In genomic region chr2:75516378-75517122, GRCh38 we compare ENCODE assay signal across 1 cellular context.
A peak's percentile ranks its signal among the peaks of the same experiment; 100 is the strongest.
TF ChIP-seq lines count a peak whose summit lies in the region.

No MANE protein-coding gene starts in this region.

TF ChIP-seq in HepG2, 621 proteins besides CTCF, POLR2A, EP300 and RAD21 (continued from another document and continues in another):
- no peak for TF ChIP-seq ZNF407 (CRISPR knock-in tag; IDR thresholded peaks at IDR 0.05; ENCODE audit: not compliant biosample characterization)
- TF ChIP-seq ZNF121 (CRISPR knock-in tag; IDR thresholded peaks at IDR 0.05) = peak; percentile 46; the same call in 1 of the 2 replicates
- TF ChIP-seq SMAD9 (CRISPR knock-in tag; IDR thresholded peaks at IDR 0.05) = no peak
- peak; percentile 45; the same call in 1 of the 2 replicates for TF ChIP-seq TCF7L2 (IDR thresholded peaks at IDR 0.05; ENCODE audit: low read depth, low read length)
- peak; percentile 96 for TF ChIP-seq TCF7 (IDR thresholded peaks at IDR 0.05; ENCODE audit: low read depth)
- TF ChIP-seq IRF9 (CRISPR knock-in tag; IDR thresholded peaks at IDR 0.05; ENCODE audit: borderline replicate concordance) = peak; percentile 94
- 0 out of 2 replicates have a peak, but pooled peaks have one; percentile 13 for TF ChIP-seq ZNF20 (CRISPR knock-in tag; IDR thresholded peaks at IDR 0.05)
- TF ChIP-seq NFKB2 (CRISPR knock-in tag; IDR thresholded peaks at IDR 0.05; ENCODE audit: borderline replicate concordance) = no peak
- peak; percentile 98 for TF ChIP-seq RCOR2 (CRISPR knock-in tag; IDR thresholded peaks at IDR 0.05)
- TF ChIP-seq KLF9 (CRISPR knock-in tag; IDR thresholded peaks at IDR 0.05; ENCODE audit: low read depth) = no peak
- TF ChIP-seq KMT2A (CRISPR knock-in tag; IDR thresholded peaks at IDR 0.05) = peak; percentile 71
- no peak; the same call in 1 of the 2 replicates for TF ChIP-seq GMEB1 (CRISPR knock-in tag; IDR thresholded peaks at IDR 0.05; ENCODE audit: borderline replicate concordance)
- TF ChIP-seq ZNF281 (CRISPR knock-in tag; IDR thresholded peaks at IDR 0.05; ENCODE audit: borderline replicate concordance) = peak; percentile 47; the same call in 1 of the 2 replicates
- 0 out of 2 replicates have a peak, but pooled peaks have one; percentile 19 for TF ChIP-seq HINFP (CRISPR knock-in tag; IDR thresholded peaks at IDR 0.05; ENCODE audit: low read depth)
- TF ChIP-seq SSRP1 (CRISPR knock-in tag; IDR thresholded peaks at IDR 0.05) = peak; percentile 2; the same call in 1 of the 2 replicates
- TF ChIP-seq TRIM24 (CRISPR knock-in tag; IDR thresholded peaks at IDR 0.05) = no peak; the same call in 1 of the 2 replicates
- TF ChIP-seq SMAD1 (CRISPR knock-in tag; IDR thresholded peaks at IDR 0.05; ENCODE audit: borderline replicate concordance, low read depth) = no peak
- TF ChIP-seq ZNF710 (CRISPR knock-in tag; IDR thresholded peaks at IDR 0.05; ENCODE audit: borderline replicate concordance) = peak; percentile 94; the same call in 1 of the 2 replicates
- peak; percentile 41; the same call in 1 of the 2 replicates for TF ChIP-seq ZNF564 (CRISPR knock-in tag; IDR thresholded peaks at IDR 0.05)
- TF ChIP-seq ZNF879 (CRISPR knock-in tag; IDR thresholded peaks at IDR 0.05) = no peak
- TF ChIP-seq RFX3 (CRISPR knock-in tag; IDR thresholded peaks at IDR 0.05) = no peak; the same call in 1 of the 2 replicates
- TF ChIP-seq HOMEZ (CRISPR knock-in tag; IDR thresholded peaks at IDR 0.05; ENCODE audit: low read depth) = peak; percentile 98
- peak; percentile 99 for TF ChIP-seq NFIC (IDR thresholded peaks at IDR 0.05; ENCODE audit: low read length)
- no peak for TF ChIP-seq ZNF446 (CRISPR knock-in tag; IDR thresholded peaks at IDR 0.05)
- TF ChIP-seq ZNF251 (CRISPR knock-in tag; IDR thresholded peaks at IDR 0.05) = no peak
- TF ChIP-seq ATF1 (CRISPR knock-in tag; IDR thresholded peaks at IDR 0.05) = peak; percentile 79
- TF ChIP-seq PBX2 (CRISPR knock-in tag; IDR thresholded peaks at IDR 0.05) = peak; percentile 62
- no peak for TF ChIP-seq GTF2F1 (IDR thresholded peaks at IDR 0.05; ENCODE audit: low read length)
- peak; percentile 100 for TF ChIP-seq SALL1 (CRISPR knock-in tag; IDR thresholded peaks at IDR 0.05)
- peak; percentile 75; the same call in 1 of the 2 replicates for TF ChIP-seq DMAP1 (CRISPR knock-in tag; IDR thresholded peaks at IDR 0.05)
- peak; percentile 49 for TF ChIP-seq ZNF362 (CRISPR knock-in tag; IDR thresholded peaks at IDR 0.05; ENCODE audit: borderline replicate concordance)
- TF ChIP-seq ZNF737 (CRISPR knock-in tag; IDR thresholded peaks at IDR 0.05; ENCODE audit: borderline replicate concordance) = no peak; the same call in 1 of the 2 replicates
- peak; percentile 73 for TF ChIP-seq FOXP1 (IDR thresholded peaks at IDR 0.05)
- peak; percentile 98 for TF ChIP-seq FOXP1 (CRISPR knock-in tag; IDR thresholded peaks at IDR 0.05)
- TF ChIP-seq ZNF34 (CRISPR knock-in tag; IDR thresholded peaks at IDR 0.05; ENCODE audit: borderline replicate concordance) = 0 out of 2 replicates have a peak, but pooled peaks have one; percentile 24
- no peak for TF ChIP-seq CAMTA2 (CRISPR knock-in tag; IDR thresholded peaks at IDR 0.05; ENCODE audit: borderline replicate concordance)
- TF ChIP-seq KAT7 (CRISPR knock-in tag; IDR thresholded peaks at IDR 0.05; ENCODE audit: borderline replicate concordance) = peak; percentile 92
- TF ChIP-seq CENPX (CRISPR knock-in tag; IDR thresholded peaks at IDR 0.05) = no peak
- TF ChIP-seq MED13 (CRISPR knock-in tag; IDR thresholded peaks at IDR 0.05) = peak; percentile 100
- no peak for TF ChIP-seq ZNF326 (CRISPR knock-in tag; IDR thresholded peaks at IDR 0.05; ENCODE audit: borderline replicate concordance)
